Comparison of ENCODE assay signal across 1 cellular context in the genomic region with DNA sequence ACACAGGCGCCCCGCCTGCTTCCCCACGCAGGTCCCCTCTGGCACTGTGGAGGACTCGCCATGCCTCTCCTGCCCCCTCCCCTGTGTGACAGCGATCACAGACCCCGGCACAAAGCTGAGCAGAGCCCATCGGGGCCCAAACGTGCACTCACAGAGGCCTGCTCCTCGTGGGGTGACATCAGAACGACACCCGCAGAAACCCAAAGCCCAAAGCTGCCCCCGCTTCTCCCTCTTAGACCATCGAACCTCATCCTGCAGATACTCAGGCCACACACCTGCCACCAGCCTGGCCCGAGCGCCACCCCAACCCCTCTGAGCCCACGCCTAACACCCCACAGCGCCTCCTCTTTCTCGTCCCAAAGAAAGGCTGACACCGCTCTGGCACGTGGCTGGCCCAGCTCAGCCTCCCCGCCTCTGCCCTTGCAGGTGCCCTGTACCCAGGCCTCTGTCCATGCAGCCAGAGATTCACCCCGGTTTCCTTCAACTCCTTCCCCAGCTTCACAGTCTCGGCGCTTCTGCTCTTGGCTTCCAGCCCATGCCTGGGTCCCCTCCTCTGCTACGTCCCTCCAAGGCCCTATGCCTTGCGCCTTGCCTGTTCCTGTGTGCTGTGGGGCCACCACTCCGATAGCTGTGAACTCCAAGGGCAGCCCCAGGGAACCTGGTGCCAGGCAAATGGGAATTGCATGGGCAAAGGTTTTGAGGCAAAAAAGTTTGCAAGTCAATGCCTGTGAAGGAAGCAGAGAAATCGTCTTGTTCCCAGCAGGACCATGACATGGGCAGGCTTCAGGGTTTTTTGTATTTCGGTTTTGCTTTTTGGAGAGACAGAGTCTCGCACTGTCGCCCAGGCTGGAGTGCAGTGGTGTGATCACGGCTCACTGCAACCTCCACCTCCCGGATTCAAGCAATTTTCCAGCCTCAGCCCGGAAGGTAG.
A peak's percentile ranks its signal among the peaks of the same experiment; 100 is the strongest.
TF ChIP-seq lines count a peak whose summit lies in the region.

No MANE protein-coding gene starts in this region.

TF ChIP-seq in HepG2, 621 proteins besides CTCF, POLR2A, EP300 and RAD21 (continued from another document and continues in another):
- TF ChIP-seq ZBTB43 (CRISPR knock-in tag; conservative IDR thresholded peaks at IDR 0.05) = no peak
- TF ChIP-seq ZNF501 (CRISPR knock-in tag; IDR thresholded peaks at IDR 0.05) = peak; percentile 49; the same call in 1 of the 2 replicates
- TF ChIP-seq, protein P1, sequence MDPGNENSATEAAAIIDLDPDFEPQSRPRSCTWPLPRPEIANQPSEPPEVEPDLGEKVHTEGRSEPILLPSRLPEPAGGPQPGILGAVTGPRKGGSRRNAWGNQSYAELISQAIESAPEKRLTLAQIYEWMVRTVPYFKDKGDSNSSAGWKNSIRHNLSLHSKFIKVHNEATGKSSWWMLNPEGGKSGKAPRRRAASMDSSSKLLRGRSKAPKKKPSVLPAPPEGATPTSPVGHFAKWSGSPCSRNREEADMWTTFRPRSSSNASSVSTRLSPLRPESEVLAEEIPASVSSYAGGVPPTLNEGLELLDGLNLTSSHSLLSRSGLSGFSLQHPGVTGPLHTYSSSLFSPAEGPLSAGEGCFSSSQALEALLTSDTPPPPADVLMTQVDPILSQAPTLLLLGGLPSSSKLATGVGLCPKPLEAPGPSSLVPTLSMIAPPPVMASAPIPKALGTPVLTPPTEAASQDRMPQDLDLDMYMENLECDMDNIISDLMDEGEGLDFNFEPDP (CRISPR knock-in tag; conservative IDR thresholded peaks at IDR 0.05) = 0 out of 2 replicates have a peak, but pooled peaks have one; percentile 56
- TF ChIP-seq, protein P2, sequence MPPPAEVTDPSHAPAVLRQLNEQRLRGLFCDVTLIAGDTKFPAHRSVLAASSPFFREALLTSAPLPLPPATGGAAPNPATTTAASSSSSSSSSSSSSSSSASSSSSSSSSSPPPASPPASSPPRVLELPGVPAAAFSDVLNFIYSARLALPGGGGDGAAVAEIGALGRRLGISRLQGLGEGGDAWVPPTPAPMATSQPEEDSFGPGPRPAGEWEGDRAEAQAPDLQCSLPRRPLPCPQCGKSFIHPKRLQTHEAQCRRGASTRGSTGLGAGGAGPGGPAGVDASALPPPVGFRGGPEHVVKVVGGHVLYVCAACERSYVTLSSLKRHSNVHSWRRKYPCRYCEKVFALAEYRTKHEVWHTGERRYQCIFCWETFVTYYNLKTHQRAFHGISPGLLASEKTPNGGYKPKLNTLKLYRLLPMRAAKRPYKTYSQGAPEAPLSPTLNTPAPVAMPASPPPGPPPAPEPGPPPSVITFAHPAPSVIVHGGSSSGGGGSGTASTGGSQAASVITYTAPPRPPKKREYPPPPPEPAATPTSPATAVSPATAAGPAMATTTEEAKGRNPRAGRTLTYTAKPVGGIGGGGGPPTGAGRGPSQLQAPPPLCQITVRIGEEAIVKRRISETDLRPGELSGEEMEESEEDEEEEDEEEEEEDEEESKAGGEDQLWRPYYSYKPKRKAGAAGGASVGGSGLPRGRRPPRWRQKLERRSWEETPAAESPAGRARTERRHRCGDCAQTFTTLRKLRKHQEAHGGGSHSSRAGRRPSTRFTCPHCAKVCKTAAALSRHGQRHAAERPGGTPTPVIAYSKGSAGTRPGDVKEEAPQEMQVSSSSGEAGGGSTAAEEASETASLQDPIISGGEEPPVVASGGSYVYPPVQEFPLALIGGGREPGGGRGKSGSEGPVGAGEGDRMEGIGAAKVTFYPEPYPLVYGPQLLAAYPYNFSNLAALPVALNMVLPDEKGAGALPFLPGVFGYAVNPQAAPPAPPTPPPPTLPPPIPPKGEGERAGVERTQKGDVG (CRISPR knock-in tag; IDR thresholded peaks at IDR 0.05; ENCODE audit: borderline replicate concordance) = peak; percentile 65; the same call in 1 of the 2 replicates
- peak; percentile 84 for TF ChIP-seq NRL (CRISPR knock-in tag; IDR thresholded peaks at IDR 0.05; ENCODE audit: borderline replicate concordance)
- TF ChIP-seq SALL1 (CRISPR knock-in tag; IDR thresholded peaks at IDR 0.05) = no peak
- TF ChIP-seq, protein P3, sequence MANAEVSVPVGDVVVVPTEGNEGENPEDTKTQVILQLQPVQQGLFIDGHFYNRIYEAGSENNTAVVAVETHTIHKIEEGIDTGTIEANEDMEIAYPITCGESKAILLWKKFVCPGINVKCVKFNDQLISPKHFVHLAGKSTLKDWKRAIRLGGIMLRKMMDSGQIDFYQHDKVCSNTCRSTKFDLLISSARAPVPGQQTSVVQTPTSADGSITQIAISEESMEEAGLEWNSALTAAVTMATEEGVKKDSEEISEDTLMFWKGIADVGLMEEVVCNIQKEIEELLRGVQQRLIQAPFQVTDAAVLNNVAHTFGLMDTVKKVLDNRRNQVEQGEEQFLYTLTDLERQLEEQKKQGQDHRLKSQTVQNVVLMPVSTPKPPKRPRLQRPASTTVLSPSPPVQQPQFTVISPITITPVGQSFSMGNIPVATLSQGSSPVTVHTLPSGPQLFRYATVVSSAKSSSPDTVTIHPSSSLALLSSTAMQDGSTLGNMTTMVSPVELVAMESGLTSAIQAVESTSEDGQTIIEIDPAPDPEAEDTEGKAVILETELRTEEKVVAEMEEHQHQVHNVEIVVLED (CRISPR knock-in tag; IDR thresholded peaks at IDR 0.05; ENCODE audit: borderline replicate concordance) = 0 out of 2 replicates have a peak, but pooled peaks have one; percentile 26
- TF ChIP-seq, protein P4, sequence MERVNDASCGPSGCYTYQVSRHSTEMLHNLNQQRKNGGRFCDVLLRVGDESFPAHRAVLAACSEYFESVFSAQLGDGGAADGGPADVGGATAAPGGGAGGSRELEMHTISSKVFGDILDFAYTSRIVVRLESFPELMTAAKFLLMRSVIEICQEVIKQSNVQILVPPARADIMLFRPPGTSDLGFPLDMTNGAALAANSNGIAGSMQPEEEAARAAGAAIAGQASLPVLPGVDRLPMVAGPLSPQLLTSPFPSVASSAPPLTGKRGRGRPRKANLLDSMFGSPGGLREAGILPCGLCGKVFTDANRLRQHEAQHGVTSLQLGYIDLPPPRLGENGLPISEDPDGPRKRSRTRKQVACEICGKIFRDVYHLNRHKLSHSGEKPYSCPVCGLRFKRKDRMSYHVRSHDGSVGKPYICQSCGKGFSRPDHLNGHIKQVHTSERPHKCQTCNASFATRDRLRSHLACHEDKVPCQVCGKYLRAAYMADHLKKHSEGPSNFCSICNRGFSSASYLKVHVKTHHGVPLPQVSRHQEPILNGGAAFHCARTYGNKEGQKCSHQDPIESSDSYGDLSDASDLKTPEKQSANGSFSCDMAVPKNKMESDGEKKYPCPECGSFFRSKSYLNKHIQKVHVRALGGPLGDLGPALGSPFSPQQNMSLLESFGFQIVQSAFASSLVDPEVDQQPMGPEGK (CRISPR knock-in tag; IDR thresholded peaks at IDR 0.05) = peak; percentile 5; the same call in 1 of the 2 replicates
- TF ChIP-seq ZFP41 (CRISPR knock-in tag; IDR thresholded peaks at IDR 0.05; ENCODE audit: borderline replicate concordance) = 0 out of 2 replicates have a peak, but pooled peaks have one; percentile 59
- TF ChIP-seq ZBTB38 (CRISPR knock-in tag; IDR thresholded peaks at IDR 0.05) = peak; percentile 34; the same call in 1 of the 2 replicates
- no peak for TF ChIP-seq SMAD3 (CRISPR knock-in tag; IDR thresholded peaks at IDR 0.05)
- TF ChIP-seq MLXIP (CRISPR knock-in tag; IDR thresholded peaks at IDR 0.05; ENCODE audit: borderline replicate concordance) = no peak
- peak; percentile 33; the same call in 1 of the 2 replicates for TF ChIP-seq BHLHE40 (IDR thresholded peaks at IDR 0.05; ENCODE audit: low read length)
- TF ChIP-seq ZNF660 (CRISPR knock-in tag; IDR thresholded peaks at IDR 0.05; ENCODE audit: borderline replicate concordance, low read depth) = no peak
- no peak for TF ChIP-seq EHMT2 (IDR thresholded peaks at IDR 0.05; ENCODE audit: borderline replicate concordance, low read depth, low read length)
- peak; percentile 27; the same call in 1 of the 2 replicates for TF ChIP-seq YEATS4 (CRISPR knock-in tag; IDR thresholded peaks at IDR 0.05; ENCODE audit: borderline replicate concordance)
- TF ChIP-seq NFAT5 (CRISPR knock-in tag; IDR thresholded peaks at IDR 0.05) = no peak
- TF ChIP-seq ZNF331 (CRISPR knock-in tag; IDR thresholded peaks at IDR 0.05) = no peak
- TF ChIP-seq ZNF350 (CRISPR knock-in tag; IDR thresholded peaks at IDR 0.05; ENCODE audit: borderline replicate concordance, low read depth) = peak; percentile 68
- TF ChIP-seq ZMYM4 (CRISPR knock-in tag; IDR thresholded peaks at IDR 0.05) = no peak
- TF ChIP-seq MED8 (CRISPR knock-in tag; IDR thresholded peaks at IDR 0.05; ENCODE audit: insufficient replicate concordance) = no peak
- TF ChIP-seq ZNF446 (CRISPR knock-in tag; IDR thresholded peaks at IDR 0.05) = 0 out of 2 replicates have a peak, but pooled peaks have one; percentile 45
- no peak for TF ChIP-seq NONO (IDR thresholded peaks at IDR 0.05)
- 0 out of 2 replicates have a peak, but pooled peaks have one; percentile 11 for TF ChIP-seq NONO (CRISPR knock-in tag; conservative IDR thresholded peaks at IDR 0.05)
- TF ChIP-seq, protein P5, sequence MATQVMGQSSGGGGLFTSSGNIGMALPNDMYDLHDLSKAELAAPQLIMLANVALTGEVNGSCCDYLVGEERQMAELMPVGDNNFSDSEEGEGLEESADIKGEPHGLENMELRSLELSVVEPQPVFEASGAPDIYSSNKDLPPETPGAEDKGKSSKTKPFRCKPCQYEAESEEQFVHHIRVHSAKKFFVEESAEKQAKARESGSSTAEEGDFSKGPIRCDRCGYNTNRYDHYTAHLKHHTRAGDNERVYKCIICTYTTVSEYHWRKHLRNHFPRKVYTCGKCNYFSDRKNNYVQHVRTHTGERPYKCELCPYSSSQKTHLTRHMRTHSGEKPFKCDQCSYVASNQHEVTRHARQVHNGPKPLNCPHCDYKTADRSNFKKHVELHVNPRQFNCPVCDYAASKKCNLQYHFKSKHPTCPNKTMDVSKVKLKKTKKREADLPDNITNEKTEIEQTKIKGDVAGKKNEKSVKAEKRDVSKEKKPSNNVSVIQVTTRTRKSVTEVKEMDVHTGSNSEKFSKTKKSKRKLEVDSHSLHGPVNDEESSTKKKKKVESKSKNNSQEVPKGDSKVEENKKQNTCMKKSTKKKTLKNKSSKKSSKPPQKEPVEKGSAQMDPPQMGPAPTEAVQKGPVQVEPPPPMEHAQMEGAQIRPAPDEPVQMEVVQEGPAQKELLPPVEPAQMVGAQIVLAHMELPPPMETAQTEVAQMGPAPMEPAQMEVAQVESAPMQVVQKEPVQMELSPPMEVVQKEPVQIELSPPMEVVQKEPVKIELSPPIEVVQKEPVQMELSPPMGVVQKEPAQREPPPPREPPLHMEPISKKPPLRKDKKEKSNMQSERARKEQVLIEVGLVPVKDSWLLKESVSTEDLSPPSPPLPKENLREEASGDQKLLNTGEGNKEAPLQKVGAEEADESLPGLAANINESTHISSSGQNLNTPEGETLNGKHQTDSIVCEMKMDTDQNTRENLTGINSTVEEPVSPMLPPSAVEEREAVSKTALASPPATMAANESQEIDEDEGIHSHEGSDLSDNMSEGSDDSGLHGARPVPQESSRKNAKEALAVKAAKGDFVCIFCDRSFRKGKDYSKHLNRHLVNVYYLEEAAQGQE (IDR thresholded peaks at IDR 0.05; ENCODE audit: borderline replicate concordance in 1 of 2, low read depth in 1 of 2, low read length in 2 of 2) = no peak
